ENCODE assay signal across 15 cellular contexts in the genomic region with DNA sequence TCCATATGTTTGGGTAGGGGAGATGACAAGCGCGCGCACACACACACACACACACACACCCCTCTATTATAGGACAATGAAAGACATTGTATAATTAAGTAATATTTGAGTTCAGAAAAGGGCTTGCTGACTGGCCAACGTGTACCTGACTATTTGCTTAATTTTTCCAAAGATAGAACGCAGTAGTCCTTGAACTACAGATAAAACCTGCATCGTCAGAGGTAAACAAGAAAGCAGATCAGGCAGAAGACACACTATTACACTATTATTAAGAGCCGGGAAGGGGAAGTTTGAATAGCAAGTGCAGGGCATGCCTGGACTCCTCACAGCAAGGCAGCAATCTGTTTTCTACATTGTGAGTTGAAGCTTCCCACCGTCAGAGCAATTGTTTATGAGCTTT.
"Had no signal": no experiment of that assay in that cellular context is flagged by ENCODE, and none has a peak within 500 bp of the region (broad histone marks: within the 10 kb centered on the region; RNA-seq: fewer than 3 reads in every experiment).

No MANE protein-coding gene starts in this region.

- H3K27me3 Mint-ChIP-seq: activated CD8-positive, alpha-beta T cell treated with anti-CD3 and anti-CD28 coated beads for 36 hours; activated naive CD8-positive, alpha-beta T cell treated with anti-CD3 and anti-CD28 coated beads, Interleukin-2, amount 10 ng/mL, durations not matched to agents 7 days and 5 days had no signal

- H3K27ac Mint-ChIP-seq: activated CD8-positive, alpha-beta T cell treated with anti-CD3 and anti-CD28 coated beads for 36 hours; activated naive CD8-positive, alpha-beta T cell treated with anti-CD3 and anti-CD28 coated beads, Interleukin-2, amount 10 ng/mL, durations not matched to agents 7 days and 5 days had no signal

- DNase-seq: activated CD4-positive, alpha-beta T cell treated with anti-CD3 and anti-CD28 coated beads for 1 hour; activated CD8-positive, alpha-beta memory T cell treated with anti-CD3 and anti-CD28 coated beads, Interleukin-2, amount 50 U/mL, for 48 hours; activated CD8-positive, alpha-beta T cell treated with anti-CD3 and anti-CD28 coated beads for 36 hours; activated naive CD8-positive, alpha-beta T cell treated with anti-CD3 and anti-CD28 coated beads, Interleukin-2, amount 10 ng/mL, durations not matched to agents 7 days and 5 days; anterior cingulate cortex; esophagus squamous epithelium; foreskin fibroblast; heart left ventricle; islet precursor cell; sigmoid colon; stimulated activated CD4-positive, alpha-beta T cell treated with anti-CD3 and anti-CD28 coated beads, Interleukin-2, amount 100 ng/mL, for 48 hours; stimulated activated naive CD4-positive, alpha-beta T cell treated with Interleukin-2 at 50 U/mL for 16 hours; trophoblast cell had no signal

- H3K27me3 ChIP-seq: esophagus squamous epithelium, sigmoid colon had no signal

- H3K4me3 Mint-ChIP-seq: activated CD8-positive, alpha-beta T cell treated with anti-CD3 and anti-CD28 coated beads for 36 hours; activated naive CD8-positive, alpha-beta T cell treated with anti-CD3 and anti-CD28 coated beads, Interleukin-2, amount 10 ng/mL, durations not matched to agents 7 days and 5 days; nephron had no signal

- H3K36me3 Mint-ChIP-seq: activated naive CD8-positive, alpha-beta T cell treated with anti-CD3 and anti-CD28 coated beads, Interleukin-2, amount 10 ng/mL, durations not matched to agents 7 days and 5 days had no signal

- ATAC-seq: activated CD8-positive, alpha-beta T cell treated with anti-CD3 and anti-CD28 coated beads for 36 hours; heart left ventricle; left lobe of liver had no signal

- H3K4me3 ChIP-seq: esophagus squamous epithelium, heart left ventricle, sigmoid colon had no signal

- H3K36me3 ChIP-seq: esophagus squamous epithelium, heart left ventricle, sigmoid colon had no signal

- H3K4me1 Mint-ChIP-seq: activated naive CD8-positive, alpha-beta T cell treated with anti-CD3 and anti-CD28 coated beads, Interleukin-2, amount 10 ng/mL, durations not matched to agents 7 days and 5 days had no signal
